23 cellular contexts compared by ENCODE assay signal in the genomic region with DNA sequence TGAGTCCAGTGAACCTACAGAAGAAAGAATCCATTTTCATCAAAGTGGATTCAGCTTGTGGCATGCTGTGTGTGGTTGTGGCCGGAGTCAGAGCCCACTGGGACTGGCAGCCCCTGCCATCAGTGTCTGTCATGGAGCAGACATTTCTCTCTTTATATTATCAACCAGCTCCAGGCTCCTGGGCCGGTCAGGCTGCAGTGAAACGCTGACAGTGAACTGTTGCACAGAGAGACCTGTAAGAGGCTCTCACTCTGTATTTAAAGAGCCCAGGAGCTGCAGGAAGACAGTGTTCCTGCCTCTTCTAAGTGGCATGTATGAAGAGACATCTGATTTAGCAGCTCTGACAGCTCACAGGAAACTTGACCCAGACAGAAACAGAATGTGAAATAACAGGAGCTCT.
DNase-seq lines count a peak whose midpoint lies in the region; ATAC-seq and TF ChIP-seq lines count a peak whose summit lies in the region.
"Had no signal": no experiment of that assay in that cellular context is flagged by ENCODE, and none has a peak within 500 bp of the region (broad histone marks: within the 10 kb centered on the region; RNA-seq: fewer than 3 reads in every experiment).

No MANE protein-coding gene starts in this region.

- no peak overlapping the region for H2BK12ac ChIP-seq in trophoblast cell (ENCODE audit: low read length)

- H4K12ac ChIP-seq in trophoblast cell (ENCODE audit: low read depth, low read length): no peak overlapping the region

- no peaks in the 10 kb centered on the region for H3K27me3 ChIP-seq in left ventricle myocardium inferior (ENCODE audit: low read depth)
- no peaks in the 10 kb centered on the region for H3K27me3 ChIP-seq in trophoblast cell (ENCODE audit: insufficient read depth, low read length)
- H3K27me3 ChIP-seq in HAP-1 (ENCODE audit: low read depth): no peaks in the 10 kb centered on the region
- H3K27me3 ChIP-seq: colonic mucosa, SJCRH30, upper lobe of left lung had no signal

- no peak overlapping the region for H2AK5ac ChIP-seq in trophoblast cell (ENCODE audit: low read length)

- H3K14ac ChIP-seq in trophoblast cell (ENCODE audit: low read length): no peak overlapping the region

- H3K23ac ChIP-seq in trophoblast cell (ENCODE audit: low read length): no peak overlapping the region

- no peak overlapping the region for H4K91ac ChIP-seq in trophoblast cell (ENCODE audit: low read depth, low read length)

- peaks cover 2% of the 10 kb centered on the region for H3K79me2 ChIP-seq in trophoblast cell (ENCODE audit: control insufficient read depth, insufficient read depth, low read length, poor library complexity)

- in situ Hi-C loops in HAP-1 (cut with MboI; ENCODE audit: low sequenced_read_pairs): no loop called here

- H3K9me3 ChIP-seq in left ventricle myocardium inferior (replicated peaks) (no peaks in the 10 kb centered on the region), SK-N-MC (ENCODE audit: low read depth, low read length) (no peaks in the 10 kb centered on the region), mucosa of descending colon (peaks cover 16% of the 10 kb centered on the region), trophoblast cell (ENCODE audit: insufficient read depth, low read depth, low read length) (peaks cover 1% of the 10 kb centered on the region), HAP-1 (no peaks in the 10 kb centered on the region)
- H3K9me3 ChIP-seq: colonic mucosa, SJCRH30, upper lobe of left lung had no signal

- H3K4me2 ChIP-seq in trophoblast cell (ENCODE audit: low read length): no peak overlapping the region

- H3K27ac ChIP-seq in left ventricle myocardium inferior (replicated peaks) (no peak overlapping the region), SK-N-MC (no peak overlapping the region), trophoblast cell (ENCODE audit: low read depth, low read length) (no peak overlapping the region)
- H3K27ac ChIP-seq: colonic mucosa, SJCRH30, upper lobe of left lung had no signal

- H3K79me1 ChIP-seq in trophoblast cell (ENCODE audit: low read length): no peaks in the 10 kb centered on the region

- H3K9ac ChIP-seq in SK-N-MC (ENCODE audit: insufficient read length): peak overlapping the region; percentile 37
- no peak overlapping the region for H3K9ac ChIP-seq in trophoblast cell (ENCODE audit: low read length)

- intact Hi-C loops in Right ventricle myocardium inferior (cut with DNase I): no loop called here
- intact Hi-C loops in left ventricle myocardium inferior (cut with micrococcal nuclease): no loop called here
- intact Hi-C loops in mucosa of descending colon (cut with DNase I, micrococcal nuclease): no loop called here

- WGBS in trophoblast cell (ENCODE audit: extremely low coverage, insufficient coverage, insufficient read length): no CpG with 5 or more reads among the region's 3 CpGs

- DNase-seq in Right ventricle myocardium inferior (ENCODE audit: missing footprints) (peak; percentile 53), left ventricle myocardium inferior (no peak), SK-N-MC (ENCODE audit: low read depth, low spot score) (no peak), islet precursor cell (peak; percentile 73), mucosa of descending colon (no peak), trophoblast cell (no peak), HAP-1 (ENCODE audit: low spot score in 2 of 2) (no peak), pons (ENCODE audit: low spot score) (no peak)
- DNase-seq: activated CD4-positive, alpha-beta T cell treated with anti-CD3 and anti-CD28 coated beads for 1 hour; activated CD8-positive, alpha-beta memory T cell treated with anti-CD3 and anti-CD28 coated beads, Interleukin-2, amount 10 ng/mL, durations not matched to agents 7 days and 5 days; activated effector memory CD4-positive, alpha-beta T cell treated with anti-CD3 and anti-CD28 coated beads, Interleukin-2, amount 50 U/mL, for 16 hours; aorta; CD4-positive, CD25-positive, alpha-beta regulatory T cell; colonic mucosa; DMS53; foreskin fibroblast; GOT3; KG1; left ventricle myocardium superior; SJCRH30; stimulated activated naive B cell treated with anti-CD40 and anti-IgM and Interleukin-4, amounts not matched to agents 10 μg/mL and 1 μg/mL and 100 μg/mL, for 72 hours; T-helper 9 cell had no signal

- H3K36me3 ChIP-seq in left ventricle myocardium inferior: no peaks in the 10 kb centered on the region
- no peaks in the 10 kb centered on the region for H3K36me3 ChIP-seq in SK-N-MC (ENCODE audit: insufficient read depth, low read length)
- no peaks in the 10 kb centered on the region for H3K36me3 ChIP-seq in mucosa of descending colon (ENCODE audit: low read depth)
- no peaks in the 10 kb centered on the region for H3K36me3 ChIP-seq in trophoblast cell (ENCODE audit: control insufficient read depth in 1 of 2, insufficient read depth in 2 of 2, low read length in 2 of 2)
- no peaks in the 10 kb centered on the region for H3K36me3 ChIP-seq in HAP-1 (replicated peaks)
- H3K36me3 ChIP-seq: colonic mucosa, SJCRH30, upper lobe of left lung had no signal

- H3K4me3 ChIP-seq in left ventricle myocardium inferior: no peak overlapping the region
- peak overlapping the region; percentile 8; the same call in 1 of the 2 replicates for H3K4me3 ChIP-seq in SK-N-MC
- H3K4me3 ChIP-seq in mucosa of descending colon: no peak overlapping the region
- H3K4me3 ChIP-seq in trophoblast cell (ENCODE audit: low read depth, low read length): no peak overlapping the region
- H3K4me3 ChIP-seq in HAP-1: no peak overlapping the region
- H3K4me3 ChIP-seq: colonic mucosa, SJCRH30, upper lobe of left lung had no signal

- no peak for TF ChIP-seq CTCF in left ventricle myocardium inferior (IDR thresholded peaks at IDR 0.05; ENCODE audit: borderline replicate concordance)
- no peak for TF ChIP-seq CTCF in mucosa of descending colon (IDR thresholded peaks at IDR 0.05)

- H3K4me1 ChIP-seq in left ventricle myocardium inferior (no peaks in the 10 kb centered on the region), mucosa of descending colon (ENCODE audit: low read depth) (no peaks in the 10 kb centered on the region), trophoblast cell (ENCODE audit: control insufficient read depth in 1 of 2, insufficient read depth in 2 of 2, low read length in 2 of 2) (no peaks in the 10 kb centered on the region), HAP-1 (no peaks in the 10 kb centered on the region)
- H3K4me1 ChIP-seq: colonic mucosa, SJCRH30, upper lobe of left lung had no signal

- H2BK5ac ChIP-seq in trophoblast cell (ENCODE audit: low read depth, low read length, poor library complexity): no peak overlapping the region

- H3K4ac ChIP-seq in trophoblast cell (ENCODE audit: low read depth, low read length): no peak overlapping the region

- H2BK120ac ChIP-seq in trophoblast cell (ENCODE audit: insufficient read depth, low read length, poor library complexity): no peak overlapping the region

- H2AFZ ChIP-seq in trophoblast cell (ENCODE audit: insufficient read depth, low read length, poor library complexity): no peak overlapping the region

- ATAC-seq in Right ventricle myocardium inferior (no peak), mucosa of descending colon (no peak)
- ATAC-seq: activated CD8-positive, alpha-beta memory T cell treated with anti-CD3 and anti-CD28 coated beads, Interleukin-2, amount 10 ng/mL, durations not matched to agents 7 days and 5 days; left ventricle myocardium superior; stimulated activated naive B cell treated with anti-CD40 and anti-IgM and Interleukin-4, amounts not matched to agents 10 μg/mL and 1 μg/mL and 100 μg/mL, for 72 hours had no signal

- H4K8ac ChIP-seq in trophoblast cell (ENCODE audit: low read depth, low read length): no peak overlapping the region

- no peak overlapping the region for H3K18ac ChIP-seq in trophoblast cell (ENCODE audit: low read length)

Comparison
In these comparisons a context has a peak if more than half of its experiments do, and no peak if none do; other contexts are left out.
1. DNase-seq: peak in Right ventricle myocardium inferior (single experiment) and islet precursor cell (single experiment); none in left ventricle myocardium inferior (single experiment), SK-N-MC (single experiment), mucosa of descending colon (0 of 3), trophoblast cell (0 of 2), HAP-1 (0 of 2) and pons (single experiment).